ENCODE assay signal across 1 cellular context in the genomic region with DNA sequence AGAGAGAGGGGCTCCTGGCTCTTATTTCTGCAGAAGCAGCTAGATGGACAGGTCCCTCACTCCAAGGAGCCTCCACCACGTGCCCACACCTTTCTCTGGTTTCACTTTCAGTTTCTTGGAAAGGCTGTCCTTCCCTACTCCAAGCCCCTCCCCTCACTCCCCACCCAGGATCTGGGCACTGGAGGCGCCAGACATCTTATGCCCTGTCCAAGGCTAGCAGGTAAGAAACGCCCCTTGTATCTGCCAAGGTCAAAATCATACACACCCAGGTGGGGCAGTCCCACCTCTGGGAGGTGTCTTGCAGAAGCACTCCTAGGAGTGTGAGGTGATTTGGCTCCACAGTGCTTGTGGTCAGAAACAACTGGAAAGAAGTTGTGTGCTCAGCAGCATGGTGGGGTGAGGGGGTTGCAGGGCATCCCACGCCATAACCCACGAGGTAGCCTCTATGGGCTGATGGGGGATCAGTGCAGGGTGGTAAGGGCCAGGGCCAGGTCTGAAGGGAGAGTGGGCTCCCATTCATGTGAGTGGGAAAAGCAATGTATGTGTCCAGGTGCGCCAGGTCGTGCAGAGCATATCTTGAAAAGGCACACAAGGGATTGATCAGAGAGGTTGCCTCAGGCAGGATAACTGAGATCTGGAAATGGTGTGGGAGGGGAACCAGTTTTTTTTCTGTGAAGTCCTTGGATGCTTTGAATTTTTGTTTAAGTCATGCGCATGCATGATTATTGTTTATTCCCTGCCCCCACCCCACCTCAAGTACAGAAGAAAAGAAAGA.
A peak's percentile ranks its signal among the peaks of the same experiment; 100 is the strongest.
TF ChIP-seq lines count a peak whose summit lies in the region.

No MANE protein-coding gene starts in this region.

TF ChIP-seq in K562, 482 proteins besides CTCF, POLR2A, EP300 and RAD21 (continued from another document and continues in another):
- TF ChIP-seq, protein P1, sequence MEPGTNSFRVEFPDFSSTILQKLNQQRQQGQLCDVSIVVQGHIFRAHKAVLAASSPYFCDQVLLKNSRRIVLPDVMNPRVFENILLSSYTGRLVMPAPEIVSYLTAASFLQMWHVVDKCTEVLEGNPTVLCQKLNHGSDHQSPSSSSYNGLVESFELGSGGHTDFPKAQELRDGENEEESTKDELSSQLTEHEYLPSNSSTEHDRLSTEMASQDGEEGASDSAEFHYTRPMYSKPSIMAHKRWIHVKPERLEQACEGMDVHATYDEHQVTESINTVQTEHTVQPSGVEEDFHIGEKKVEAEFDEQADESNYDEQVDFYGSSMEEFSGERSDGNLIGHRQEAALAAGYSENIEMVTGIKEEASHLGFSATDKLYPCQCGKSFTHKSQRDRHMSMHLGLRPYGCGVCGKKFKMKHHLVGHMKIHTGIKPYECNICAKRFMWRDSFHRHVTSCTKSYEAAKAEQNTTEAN (CRISPR knock-in tag; IDR thresholded peaks at IDR 0.05), result no peak
- TF ChIP-seq, protein P2, sequence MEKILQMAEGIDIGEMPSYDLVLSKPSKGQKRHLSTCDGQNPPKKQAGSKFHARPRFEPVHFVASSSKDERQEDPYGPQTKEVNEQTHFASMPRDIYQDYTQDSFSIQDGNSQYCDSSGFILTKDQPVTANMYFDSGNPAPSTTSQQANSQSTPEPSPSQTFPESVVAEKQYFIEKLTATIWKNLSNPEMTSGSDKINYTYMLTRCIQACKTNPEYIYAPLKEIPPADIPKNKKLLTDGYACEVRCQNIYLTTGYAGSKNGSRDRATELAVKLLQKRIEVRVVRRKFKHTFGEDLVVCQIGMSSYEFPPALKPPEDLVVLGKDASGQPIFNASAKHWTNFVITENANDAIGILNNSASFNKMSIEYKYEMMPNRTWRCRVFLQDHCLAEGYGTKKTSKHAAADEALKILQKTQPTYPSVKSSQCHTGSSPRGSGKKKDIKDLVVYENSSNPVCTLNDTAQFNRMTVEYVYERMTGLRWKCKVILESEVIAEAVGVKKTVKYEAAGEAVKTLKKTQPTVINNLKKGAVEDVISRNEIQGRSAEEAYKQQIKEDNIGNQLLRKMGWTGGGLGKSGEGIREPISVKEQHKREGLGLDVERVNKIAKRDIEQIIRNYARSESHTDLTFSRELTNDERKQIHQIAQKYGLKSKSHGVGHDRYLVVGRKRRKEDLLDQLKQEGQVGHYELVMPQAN (IDR thresholded peaks at IDR 0.05; ENCODE audit: borderline replicate concordance), result 0 out of 2 replicates have a peak, but pooled peaks have one; percentile 28
- TF ChIP-seq GMEB1 (CRISPR knock-in tag; IDR thresholded peaks at IDR 0.05) (no peak), ZNF282 (CRISPR knock-in tag; IDR thresholded peaks at IDR 0.05) (no peak), TEAD4 (IDR thresholded peaks at IDR 0.05; ENCODE audit: low read length) (no peak), TEAD4 (CRISPR knock-in tag; IDR thresholded peaks at IDR 0.05; ENCODE audit: borderline replicate concordance) (no peak), FOXM1 (IDR thresholded peaks at IDR 0.05; ENCODE audit: low read depth) (peak; percentile 84), FOXM1 (CRISPR knock-in tag; IDR thresholded peaks at IDR 0.05; ENCODE audit: low read depth) (no peak), HMG20B (CRISPR knock-in tag; IDR thresholded peaks at IDR 0.05) (no peak), VEZF1 (CRISPR knock-in tag; IDR thresholded peaks at IDR 0.05) (peak; percentile 41; the same call in 1 of the 2 replicates), MYC (IDR thresholded peaks at IDR 0.05; ENCODE audit: low read depth, low read length) (peak; percentile 95), MYC (CRISPR knock-in tag; IDR thresholded peaks at IDR 0.05; ENCODE audit: borderline replicate concordance, low read depth) (no peak), SMARCA4 (IDR thresholded peaks at IDR 0.05) (no peak), SP2 (IDR thresholded peaks at IDR 0.05; ENCODE audit: extremely low read depth, low read depth, low read length, poor library complexity, severe bottlenecking) (no peak), SIN3A (IDR thresholded peaks at IDR 0.05; ENCODE audit: borderline replicate concordance in 2 of 2, control insufficient read depth in 1 of 2, low read depth in 2 of 2, low read length in 2 of 2) (peak; percentile 16 to 45; a peak in 1 of 4 replicates), ZNF384 (IDR thresholded peaks at IDR 0.05; ENCODE audit: low read depth, low read length) (no peak), JUNB (CRISPR knock-in tag; conservative IDR thresholded peaks at IDR 0.05) (no peak), GTF2F1 (IDR thresholded peaks at IDR 0.05; ENCODE audit: low read depth, low read length) (no peak), ZNF778 (CRISPR knock-in tag; IDR thresholded peaks at IDR 0.05) (no peak), ZNF644 (tag; IDR thresholded peaks at IDR 0.05; ENCODE audit: low read depth) (no peak), MNT (conservative IDR thresholded peaks at IDR 0.05) (peak; percentile 72 to 78; a peak in 3 of 4 replicates), ZNF436 (CRISPR knock-in tag; IDR thresholded peaks at IDR 0.05) (no peak), HCFC1 (IDR thresholded peaks at IDR 0.05; ENCODE audit: low read depth, low read length) (no peak), ILK (tag; IDR thresholded peaks at IDR 0.05; ENCODE audit: borderline replicate concordance, low read depth) (no peak), ZNF444 (CRISPR knock-in tag; IDR thresholded peaks at IDR 0.05) (no peak), SMAD3 (CRISPR knock-in tag; conservative IDR thresholded peaks at IDR 0.05) (no peak)
- TF ChIP-seq, protein P3, sequence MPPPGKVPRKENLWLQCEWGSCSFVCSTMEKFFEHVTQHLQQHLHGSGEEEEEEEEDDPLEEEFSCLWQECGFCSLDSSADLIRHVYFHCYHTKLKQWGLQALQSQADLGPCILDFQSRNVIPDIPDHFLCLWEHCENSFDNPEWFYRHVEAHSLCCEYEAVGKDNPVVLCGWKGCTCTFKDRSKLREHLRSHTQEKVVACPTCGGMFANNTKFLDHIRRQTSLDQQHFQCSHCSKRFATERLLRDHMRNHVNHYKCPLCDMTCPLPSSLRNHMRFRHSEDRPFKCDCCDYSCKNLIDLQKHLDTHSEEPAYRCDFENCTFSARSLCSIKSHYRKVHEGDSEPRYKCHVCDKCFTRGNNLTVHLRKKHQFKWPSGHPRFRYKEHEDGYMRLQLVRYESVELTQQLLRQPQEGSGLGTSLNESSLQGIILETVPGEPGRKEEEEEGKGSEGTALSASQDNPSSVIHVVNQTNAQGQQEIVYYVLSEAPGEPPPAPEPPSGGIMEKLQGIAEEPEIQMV (tag; conservative IDR thresholded peaks at IDR 0.05; ENCODE audit: low read depth), result no peak
- TF ChIP-seq, protein P4, sequence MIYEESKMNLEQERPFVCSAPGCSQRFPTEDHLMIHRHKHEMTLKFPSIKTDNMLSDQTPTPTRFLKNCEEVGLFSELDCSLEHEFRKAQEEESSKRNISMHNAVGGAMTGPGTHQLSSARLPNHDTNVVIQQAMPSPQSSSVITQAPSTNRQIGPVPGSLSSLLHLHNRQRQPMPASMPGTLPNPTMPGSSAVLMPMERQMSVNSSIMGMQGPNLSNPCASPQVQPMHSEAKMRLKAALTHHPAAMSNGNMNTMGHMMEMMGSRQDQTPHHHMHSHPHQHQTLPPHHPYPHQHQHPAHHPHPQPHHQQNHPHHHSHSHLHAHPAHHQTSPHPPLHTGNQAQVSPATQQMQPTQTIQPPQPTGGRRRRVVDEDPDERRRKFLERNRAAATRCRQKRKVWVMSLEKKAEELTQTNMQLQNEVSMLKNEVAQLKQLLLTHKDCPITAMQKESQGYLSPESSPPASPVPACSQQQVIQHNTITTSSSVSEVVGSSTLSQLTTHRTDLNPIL (CRISPR knock-in tag; IDR thresholded peaks at IDR 0.05), result no peak
- TF ChIP-seq, protein P5, sequence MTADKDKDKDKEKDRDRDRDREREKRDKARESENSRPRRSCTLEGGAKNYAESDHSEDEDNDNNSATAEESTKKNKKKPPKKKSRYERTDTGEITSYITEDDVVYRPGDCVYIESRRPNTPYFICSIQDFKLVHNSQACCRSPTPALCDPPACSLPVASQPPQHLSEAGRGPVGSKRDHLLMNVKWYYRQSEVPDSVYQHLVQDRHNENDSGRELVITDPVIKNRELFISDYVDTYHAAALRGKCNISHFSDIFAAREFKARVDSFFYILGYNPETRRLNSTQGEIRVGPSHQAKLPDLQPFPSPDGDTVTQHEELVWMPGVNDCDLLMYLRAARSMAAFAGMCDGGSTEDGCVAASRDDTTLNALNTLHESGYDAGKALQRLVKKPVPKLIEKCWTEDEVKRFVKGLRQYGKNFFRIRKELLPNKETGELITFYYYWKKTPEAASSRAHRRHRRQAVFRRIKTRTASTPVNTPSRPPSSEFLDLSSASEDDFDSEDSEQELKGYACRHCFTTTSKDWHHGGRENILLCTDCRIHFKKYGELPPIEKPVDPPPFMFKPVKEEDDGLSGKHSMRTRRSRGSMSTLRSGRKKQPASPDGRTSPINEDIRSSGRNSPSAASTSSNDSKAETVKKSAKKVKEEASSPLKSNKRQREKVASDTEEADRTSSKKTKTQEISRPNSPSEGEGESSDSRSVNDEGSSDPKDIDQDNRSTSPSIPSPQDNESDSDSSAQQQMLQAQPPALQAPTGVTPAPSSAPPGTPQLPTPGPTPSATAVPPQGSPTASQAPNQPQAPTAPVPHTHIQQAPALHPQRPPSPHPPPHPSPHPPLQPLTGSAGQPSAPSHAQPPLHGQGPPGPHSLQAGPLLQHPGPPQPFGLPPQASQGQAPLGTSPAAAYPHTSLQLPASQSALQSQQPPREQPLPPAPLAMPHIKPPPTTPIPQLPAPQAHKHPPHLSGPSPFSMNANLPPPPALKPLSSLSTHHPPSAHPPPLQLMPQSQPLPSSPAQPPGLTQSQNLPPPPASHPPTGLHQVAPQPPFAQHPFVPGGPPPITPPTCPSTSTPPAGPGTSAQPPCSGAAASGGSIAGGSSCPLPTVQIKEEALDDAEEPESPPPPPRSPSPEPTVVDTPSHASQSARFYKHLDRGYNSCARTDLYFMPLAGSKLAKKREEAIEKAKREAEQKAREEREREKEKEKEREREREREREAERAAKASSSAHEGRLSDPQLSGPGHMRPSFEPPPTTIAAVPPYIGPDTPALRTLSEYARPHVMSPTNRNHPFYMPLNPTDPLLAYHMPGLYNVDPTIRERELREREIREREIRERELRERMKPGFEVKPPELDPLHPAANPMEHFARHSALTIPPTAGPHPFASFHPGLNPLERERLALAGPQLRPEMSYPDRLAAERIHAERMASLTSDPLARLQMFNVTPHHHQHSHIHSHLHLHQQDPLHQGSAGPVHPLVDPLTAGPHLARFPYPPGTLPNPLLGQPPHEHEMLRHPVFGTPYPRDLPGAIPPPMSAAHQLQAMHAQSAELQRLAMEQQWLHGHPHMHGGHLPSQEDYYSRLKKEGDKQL (CRISPR knock-in tag; IDR thresholded peaks at IDR 0.05; ENCODE audit: borderline replicate concordance), result no peak
- TF ChIP-seq, protein P6, sequence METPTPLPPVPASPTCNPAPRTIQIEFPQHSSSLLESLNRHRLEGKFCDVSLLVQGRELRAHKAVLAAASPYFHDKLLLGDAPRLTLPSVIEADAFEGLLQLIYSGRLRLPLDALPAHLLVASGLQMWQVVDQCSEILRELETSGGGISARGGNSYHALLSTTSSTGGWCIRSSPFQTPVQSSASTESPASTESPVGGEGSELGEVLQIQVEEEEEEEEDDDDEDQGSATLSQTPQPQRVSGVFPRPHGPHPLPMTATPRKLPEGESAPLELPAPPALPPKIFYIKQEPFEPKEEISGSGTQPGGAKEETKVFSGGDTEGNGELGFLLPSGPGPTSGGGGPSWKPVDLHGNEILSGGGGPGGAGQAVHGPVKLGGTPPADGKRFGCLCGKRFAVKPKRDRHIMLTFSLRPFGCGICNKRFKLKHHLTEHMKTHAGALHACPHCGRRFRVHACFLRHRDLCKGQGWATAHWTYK (CRISPR knock-in tag; IDR thresholded peaks at IDR 0.05), result 0 out of 2 replicates have a peak, but pooled peaks have one; percentile 33
- TF ChIP-seq, protein P7, sequence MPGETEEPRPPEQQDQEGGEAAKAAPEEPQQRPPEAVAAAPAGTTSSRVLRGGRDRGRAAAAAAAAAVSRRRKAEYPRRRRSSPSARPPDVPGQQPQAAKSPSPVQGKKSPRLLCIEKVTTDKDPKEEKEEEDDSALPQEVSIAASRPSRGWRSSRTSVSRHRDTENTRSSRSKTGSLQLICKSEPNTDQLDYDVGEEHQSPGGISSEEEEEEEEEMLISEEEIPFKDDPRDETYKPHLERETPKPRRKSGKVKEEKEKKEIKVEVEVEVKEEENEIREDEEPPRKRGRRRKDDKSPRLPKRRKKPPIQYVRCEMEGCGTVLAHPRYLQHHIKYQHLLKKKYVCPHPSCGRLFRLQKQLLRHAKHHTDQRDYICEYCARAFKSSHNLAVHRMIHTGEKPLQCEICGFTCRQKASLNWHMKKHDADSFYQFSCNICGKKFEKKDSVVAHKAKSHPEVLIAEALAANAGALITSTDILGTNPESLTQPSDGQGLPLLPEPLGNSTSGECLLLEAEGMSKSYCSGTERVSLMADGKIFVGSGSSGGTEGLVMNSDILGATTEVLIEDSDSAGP (CRISPR knock-in tag; IDR thresholded peaks at IDR 0.05), result no peak
